ENCODE assay signal across 7 cellular contexts in the genomic region with DNA sequence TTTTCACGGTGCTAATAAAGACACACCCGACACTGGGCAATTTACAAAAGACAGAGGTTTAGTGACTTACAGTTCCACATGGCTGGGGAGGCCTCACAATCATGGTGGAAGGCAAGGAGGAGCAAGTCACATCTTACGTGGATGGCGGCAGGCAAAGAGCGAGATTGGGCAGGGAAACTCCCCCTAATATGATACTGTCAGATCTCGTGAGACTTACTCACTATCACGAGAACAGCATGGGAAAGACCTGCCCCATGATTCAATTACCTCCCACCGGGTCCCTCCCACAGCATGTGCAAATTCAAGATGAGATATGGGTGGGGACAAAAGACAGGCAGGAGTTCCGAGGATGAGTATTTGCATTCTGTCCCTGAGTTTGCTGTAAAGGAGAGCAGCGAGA. TPM values are rescaled to one million over a fixed set of nuclear protein-coding genes. Genes with fewer than 3 reads are reported as not detected.
DNase-seq lines count a peak whose midpoint lies in the region; ATAC-seq, FAIRE-seq and TF ChIP-seq lines count a peak whose summit lies in the region.
"Not testable (repeated sequence)": the region's sequence is repeated elsewhere in the genome, so short reads cannot be mapped to it uniquely, and the experiment has no call there.

No MANE protein-coding gene starts in this region.

- H3K4me1 ChIP-seq in GM12878 (ENCODE audit: control insufficient read depth, insufficient read depth, low read length), result peaks cover 13% of the 10 kb centered on the region
- not testable (repeated sequence) for H3K4me1 ChIP-seq in endodermal cell (ENCODE audit: control insufficient read depth, insufficient read depth, low read length)

- BruUV-seq in GM12878 (replicated peaks; lab: Mats Ljungman, UMichigan), result not testable (repeated sequence)

- H2AFZ ChIP-seq in GM12878 (ENCODE audit: control insufficient read depth, low read depth, low read length), result not testable (repeated sequence)

- H3K9me3 Mint-ChIP-seq in CD14-positive monocyte (peaks cover 14 to 39% (median 25%) of the 10 kb centered on the region in 7 donors), endodermal cell (peaks cover 76% of the 10 kb centered on the region), nephron progenitor cell (peaks cover 79% of the 10 kb centered on the region)
- not testable (repeated sequence) for H3K9me3 Mint-ChIP-seq in activated naive CD4-positive, alpha-beta T cell treated with anti-CD3 and anti-CD28 coated beads, Interleukin-2, amount 50 U/mL, for 24 hours
- H3K9me3 Mint-ChIP-seq in stimulated activated memory B cell treated with anti-CD40 and anti-IgM and Interleukin-4, amounts not matched to agents 10 μg/mL and 1 μg/mL and 100 μg/mL, for 72 hours, result peaks cover 11% of the 10 kb centered on the region

- H3K4me1 Mint-ChIP-seq in CD14-positive monocyte (peaks cover 32% of the 10 kb centered on the region), nephron progenitor cell (peaks cover 17% of the 10 kb centered on the region)
- peaks cover 33% of the 10 kb centered on the region for H3K4me1 Mint-ChIP-seq in activated naive CD4-positive, alpha-beta T cell treated with anti-CD3 and anti-CD28 coated beads, Interleukin-2, amount 50 U/mL, for 24 hours
- not testable (repeated sequence) for H3K4me1 Mint-ChIP-seq in endodermal cell
- peaks cover 42% of the 10 kb centered on the region for H3K4me1 Mint-ChIP-seq in stimulated activated memory B cell treated with anti-CD40 and anti-IgM and Interleukin-4, amounts not matched to agents 10 μg/mL and 1 μg/mL and 100 μg/mL, for 72 hours

- not testable (repeated sequence) for ATAC-seq in GM12878; stimulated activated memory B cell treated with anti-CD40 and anti-IgM and Interleukin-4, amounts not matched to agents 10 μg/mL and 1 μg/mL and 100 μg/mL, for 72 hours

- peak overlapping the region in 4 of 7 donors; percentile 54 to 83 (median 74) for H3K27ac Mint-ChIP-seq in CD14-positive monocyte
- peak overlapping the region; percentile 33 for H3K27ac Mint-ChIP-seq in activated naive CD4-positive, alpha-beta T cell treated with anti-CD3 and anti-CD28 coated beads, Interleukin-2, amount 50 U/mL, for 24 hours
- H3K27ac Mint-ChIP-seq in endodermal cell, nephron progenitor cell: not testable (repeated sequence)
- H3K27ac Mint-ChIP-seq in stimulated activated memory B cell treated with anti-CD40 and anti-IgM and Interleukin-4, amounts not matched to agents 10 μg/mL and 1 μg/mL and 100 μg/mL, for 72 hours, result peak overlapping the region; percentile 61

- POLR2A ChIA-PET in GM12878 (lab: Charles Lee), result not testable (repeated sequence)

- not testable (repeated sequence) for H3K36me3 ChIP-seq in GM12878 (ENCODE audit: control insufficient read depth in 2 of 2, insufficient read depth in 2 of 2, low read length in 1 of 2)
- H3K36me3 ChIP-seq in endodermal cell (ENCODE audit: control insufficient read depth, insufficient read depth, low read length), result peaks cover 71% of the 10 kb centered on the region

- peaks cover 15% of the 10 kb centered on the region for H3K79me2 ChIP-seq in GM12878 (ENCODE audit: control insufficient read depth, insufficient read depth, low read length)

- not testable (repeated sequence) for H3K27me3 Mint-ChIP-seq in CD14-positive monocyte (ENCODE audit: low read depth in 3 of 3); activated naive CD4-positive, alpha-beta T cell treated with anti-CD3 and anti-CD28 coated beads, Interleukin-2, amount 50 U/mL, for 24 hours; endodermal cell (ENCODE audit: insufficient read depth); nephron progenitor cell (ENCODE audit: low read depth, poor library complexity); stimulated activated memory B cell treated with anti-CD40 and anti-IgM and Interleukin-4, amounts not matched to agents 10 μg/mL and 1 μg/mL and 100 μg/mL, for 72 hours

- H3K9ac ChIP-seq in GM12878 (ENCODE audit: control insufficient read depth, insufficient read depth, low read length); endodermal cell (ENCODE audit: extremely low read depth, low read length, poor library complexity, severe bottlenecking): not testable (repeated sequence)

- not testable (repeated sequence) for TF ChIP-seq EP300 in GM12878 (IDR thresholded peaks at IDR 0.05; ENCODE audit: borderline replicate concordance in 1 of 2, control insufficient read depth in 1 of 2, low read depth in 2 of 2, low read length in 2 of 2)

- not testable (repeated sequence) for H3K4me2 ChIP-seq in GM12878 (ENCODE audit: control insufficient read depth, insufficient read depth)

- H4K20me1 ChIP-seq in GM12878 (ENCODE audit: control insufficient read depth, insufficient read depth), result not testable (repeated sequence)

- TF ChIP-seq POLR2A in GM12878 (IDR thresholded peaks at IDR 0.05; ENCODE audit: low read depth, low read length), result not testable (repeated sequence)

- in situ Hi-C loops in GM12878 (cut with MboI), result not testable (repeated sequence)

- intact Hi-C loops in CD14-positive monocyte (cut with micrococcal nuclease), result loop anchor here in 1 of 2 donors (2.0 kb wide), 1 partner anchor 56 kb away; no protein-coding TSS in a partner anchor
- intact Hi-C loops in GM12878 (cut with micrococcal nuclease; ENCODE audit: unreplicated experiment), result not testable (repeated sequence)

- SMC1A ChIA-PET in GM12878 (lab: Charles Lee; ENCODE audit: uncharacterized antibody, unreplicated experiment), result not testable (repeated sequence)

- peaks cover 10% of the 10 kb centered on the region for H3K9me3 ChIP-seq in GM12878 (replicated peaks; ENCODE audit: control insufficient read depth, insufficient read depth, low read length)
- peaks cover 77% of the 10 kb centered on the region for H3K9me3 ChIP-seq in endodermal cell (ENCODE audit: control insufficient read depth, low read length)

- H3K4me3 ChIP-seq in GM12878, result not testable (repeated sequence)
- H3K4me3 ChIP-seq in endodermal cell (ENCODE audit: low read length), result peak overlapping the region; percentile 58

- WGBS in GM12878 (ENCODE audit: insufficient coverage, insufficient replicate concordance, low lambda C conversion rate, missing lambda C conversion rate), result 82% methylated on average over 10 of the region's 10 CpGs
- 91 to 94% methylated on average over 8 to 10 of the region's 10 CpGs for WGBS in endodermal cell (ENCODE audit: insufficient coverage in 1 of 2, insufficient read length in 1 of 2), 2 experiments

- CTCF ChIA-PET in GM12878 (lab: Yijun Ruan, JAX), result not testable (repeated sequence)

- H3K27me3 ChIP-seq in GM12878 (replicated peaks in 1 of 2; ENCODE audit: control insufficient read depth in 2 of 2, insufficient read depth in 2 of 2, low read length in 1 of 2); endodermal cell (ENCODE audit: control insufficient read depth, insufficient read depth, low read length, poor library complexity, severe bottlenecking): not testable (repeated sequence)

- peak; percentile 18 for FAIRE-seq in GM12878 (lab: Jason Lieb, UNC)

- H3K36me3 Mint-ChIP-seq in CD14-positive monocyte (peaks cover 51 to 60% of the 10 kb centered on the region in 2 donors), endodermal cell (ENCODE audit: low read depth) (peaks cover 78% of the 10 kb centered on the region), nephron progenitor cell (ENCODE audit: low read depth) (peaks cover 80% of the 10 kb centered on the region)
- peaks cover 50% of the 10 kb centered on the region for H3K36me3 Mint-ChIP-seq in activated naive CD4-positive, alpha-beta T cell treated with anti-CD3 and anti-CD28 coated beads, Interleukin-2, amount 50 U/mL, for 24 hours
- peaks cover 70% of the 10 kb centered on the region for H3K36me3 Mint-ChIP-seq in stimulated activated memory B cell treated with anti-CD40 and anti-IgM and Interleukin-4, amounts not matched to agents 10 μg/mL and 1 μg/mL and 100 μg/mL, for 72 hours

- not testable (repeated sequence) for TF ChIP-seq RAD21 in GM12878 (IDR thresholded peaks at IDR 0.05; ENCODE audit: insufficient read depth, low read depth, low read length)

- H3K27ac ChIP-seq in GM12878 (ENCODE audit: control insufficient read depth, insufficient read depth); endodermal cell (ENCODE audit: low read depth, low read length): not testable (repeated sequence)

- not testable (repeated sequence) for TF ChIP-seq CTCF in CD14-positive monocyte (IDR thresholded peaks at IDR 0.05); GM12878 (IDR thresholded peaks at IDR 0.05 in 2 of 3, conservative IDR thresholded peaks at IDR 0.05 in 1 of 3; ENCODE audit: control insufficient read depth in 2 of 3, extremely low read depth in 1 of 3, insufficient read depth in 1 of 3, low read depth in 3 of 3, low read length in 3 of 3); endodermal cell (conservative IDR thresholded peaks at IDR 0.05); nephron progenitor cell (IDR thresholded peaks at IDR 0.05)

- DNase-seq in CD14-positive monocyte (ENCODE audit: low spot score); GM12878 (ENCODE audit: low read depth, low spot score); endodermal cell; nephron progenitor cell: not testable (repeated sequence)
- DNase-seq in HUDEP-2 (lab: John Stamatoyannopoulos, UW; ENCODE audit: unreplicated experiment in 76 of 76), result peak in 50 of 76 experiments; percentile 10 to 70 (median 40)

- RAD21 ChIA-PET in GM12878 (lab: Charles Lee; ENCODE audit: unreplicated experiment), result not testable (repeated sequence)

- H3K4me3 Mint-ChIP-seq in CD14-positive monocyte; activated naive CD4-positive, alpha-beta T cell treated with anti-CD3 and anti-CD28 coated beads, Interleukin-2, amount 50 U/mL, for 24 hours; endodermal cell; stimulated activated memory B cell treated with anti-CD40 and anti-IgM and Interleukin-4, amounts not matched to agents 10 μg/mL and 1 μg/mL and 100 μg/mL, for 72 hours: not testable (repeated sequence)
- H3K4me3 Mint-ChIP-seq in nephron progenitor cell, result peak overlapping the region; percentile 51

RNA-seq across cellular contexts. Expression of a gene that starts 3.9 kb away (rescaled TPM):
- under 1 TPM; 0.71 to 0.75 TPM for polyA plus RNA-seq in CD14-positive monocyte
- total RNA-seq in GM12878 (2013; cell fraction: nucleolus; rRNA removed), result 51.7 and 56.6 TPM in 2 replicates
- 16.5 and 16.6 TPM in 2 replicates for total RNA-seq in GM12878 (2014; rRNA removed)
- total RNA-seq in GM12878 (2014; rRNA removed; fragmentation: Illumina TruSeq; extraction: Trizol), result 12.2 and 12.3 TPM in 2 replicates
- total RNA-seq in GM12878 (2021), result 24.7 and 32.8 TPM in 2 replicates
- 4.8 TPM for polyA plus RNA-seq in GM12878 (2011; ENCODE audit: low read depth)
- 5.3 and 5.9 TPM in 2 replicates for polyA plus RNA-seq in GM12878 (2011; rRNA removed)
- polyA plus RNA-seq in GM12878 (2011; cell fraction: cytosol; rRNA removed), result 6.6 and 6.9 TPM in 2 replicates
- polyA plus RNA-seq in GM12878 (2011; cell fraction: nucleus; rRNA removed), result 7.5 and 11.6 TPM in 2 replicates
- polyA plus RNA-seq in GM12878 (2012), result 7.4 and 7.8 TPM in 2 replicates
- 8.0 and 10.1 TPM in 2 replicates for polyA plus RNA-seq in GM12878 (2014; fragmentation: Illumina TruSeq; extraction: Trizol)
- 1 to 10 TPM; 1.8 to 2.0 TPM for polyA plus RNA-seq in GM12878 (2014; fragmentation: Nextera tagmentation; extraction: Ambion mirVana)
- 10.3 and 12.5 TPM in 2 replicates for polyA plus RNA-seq in GM12878 (2014; rRNA removed)
- polyA plus RNA-seq in GM12878 (2016; fragmentation: Nextera tagmentation; extraction: Ambion mirVana), result 1 to 10 TPM; 1.4 to 4.2 TPM
- 14.8 and 15.3 TPM in 2 replicates for polyA minus RNA-seq in GM12878 (2011; rRNA and poly(A)+ RNA removed)
- 48.7 and 58.5 TPM in 2 replicates for polyA minus RNA-seq in GM12878 (2011; cell fraction: cytosol; rRNA and poly(A)+ RNA removed)
- polyA minus RNA-seq in GM12878 (2011; cell fraction: nucleus; rRNA and poly(A)+ RNA removed), result 5.9 and 9.1 TPM in 2 replicates
- total RNA-seq in endodermal cell, result 10 to 100 TPM; 40.1 to 43.1 TPM
- polyA plus RNA-seq in endodermal cell (2013, experiment 1 of 2), result 36.8 TPM
- polyA plus RNA-seq in endodermal cell (2013, experiment 2 of 2), result 37.7 TPM

RNA-seq across cellular contexts. Expression of a gene that starts 50.0 kb away (rescaled TPM):
- 10 to 100 TPM; 35.8 to 52.5 TPM for polyA plus RNA-seq in CD14-positive monocyte
- 23.5 and 31.3 TPM in 2 replicates for total RNA-seq in GM12878 (2013; cell fraction: nucleolus; rRNA removed)
- 45.4 and 48.0 TPM in 2 replicates for total RNA-seq in GM12878 (2014; rRNA removed)
- total RNA-seq in GM12878 (2014; rRNA removed; fragmentation: Illumina TruSeq; extraction: Trizol), result 27.6 and 30.9 TPM in 2 replicates
- total RNA-seq in GM12878 (2021), result 38.2 and 40.1 TPM in 2 replicates
- 15.4 TPM for polyA plus RNA-seq in GM12878 (2011; ENCODE audit: low read depth)
- 45.4 and 53.5 TPM in 2 replicates for polyA plus RNA-seq in GM12878 (2011; rRNA removed)
- polyA plus RNA-seq in GM12878 (2011; cell fraction: cytosol; rRNA removed), result 56.9 and 65.7 TPM in 2 replicates
- 72.7 and 77.7 TPM in 2 replicates for polyA plus RNA-seq in GM12878 (2011; cell fraction: nucleus; rRNA removed)
- 20.3 and 23.9 TPM in 2 replicates for polyA plus RNA-seq in GM12878 (2012)
- polyA plus RNA-seq in GM12878 (2014; fragmentation: Illumina TruSeq; extraction: Trizol), result 10.0 and 25.3 TPM in 2 replicates
- 10 to 100 TPM; 16.7 to 20.7 TPM for polyA plus RNA-seq in GM12878 (2014; fragmentation: Nextera tagmentation; extraction: Ambion mirVana)
- 54.6 and 57.6 TPM in 2 replicates for polyA plus RNA-seq in GM12878 (2014; rRNA removed)
- polyA plus RNA-seq in GM12878 (2016; fragmentation: Nextera tagmentation; extraction: Ambion mirVana), result 10 to 100 TPM; 36.9 to 41.1 TPM
- 29.6 and 34.0 TPM in 2 replicates for polyA minus RNA-seq in GM12878 (2011; rRNA and poly(A)+ RNA removed)
- polyA minus RNA-seq in GM12878 (2011; cell fraction: cytosol; rRNA and poly(A)+ RNA removed), result 6.1 and 13.5 TPM in 2 replicates
- polyA minus RNA-seq in GM12878 (2011; cell fraction: nucleus; rRNA and poly(A)+ RNA removed), result 8.5 and 12.7 TPM in 2 replicates
- 10 to 100 TPM; 47.9 to 48.4 TPM for total RNA-seq in endodermal cell
- polyA plus RNA-seq in endodermal cell (2013, experiment 1 of 2), result 43.3 TPM
- polyA plus RNA-seq in endodermal cell (2013, experiment 2 of 2), result 38.8 TPM
